7 cellular contexts compared by ENCODE assay signal in the genomic region with DNA sequence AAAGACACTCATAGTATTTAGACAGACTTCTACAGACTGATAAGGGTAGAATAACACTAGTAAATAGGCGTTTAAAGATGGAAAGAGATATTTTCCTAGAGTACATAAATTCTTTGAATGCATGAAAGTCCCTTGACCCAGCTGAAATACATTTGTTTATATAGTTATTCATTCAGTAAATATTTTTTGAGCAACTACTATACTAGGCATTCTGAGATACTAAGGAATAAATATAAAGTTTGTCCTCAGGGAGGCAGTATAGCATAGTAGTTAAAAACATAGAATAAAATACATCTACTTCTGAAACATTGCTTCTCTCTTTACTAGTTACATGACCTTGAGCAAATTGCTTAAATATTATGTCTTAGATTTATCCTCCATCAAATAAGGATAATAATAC. TPM values are rescaled to one million over a fixed set of nuclear protein-coding genes. Genes with fewer than 3 reads are reported as not detected.
DNase-seq lines count a peak whose midpoint lies in the region; TF ChIP-seq lines count a peak whose summit lies in the region.

No MANE protein-coding gene starts in this region.

- H3K36me3 Mint-ChIP-seq in progenitor cell of endocrine pancreas (ENCODE audit: insufficient read depth), result no peaks in the 10 kb centered on the region

- H3K4me3 Mint-ChIP-seq in progenitor cell of endocrine pancreas (ENCODE audit: low read depth), result no peak overlapping the region

- H3K27me3 Mint-ChIP-seq in progenitor cell of endocrine pancreas, result no peaks in the 10 kb centered on the region

- no peaks in the 10 kb centered on the region for H3K4me1 Mint-ChIP-seq in progenitor cell of endocrine pancreas (ENCODE audit: low read depth)

- peak; percentile 9 for DNase-seq in GM13977 (ENCODE audit: low spot score)
- peak; percentile 44 to 59 for DNase-seq in Kasumi-1 (lab: John Stamatoyannopoulos, UW)
- DNase-seq in cerebellar cortex (ENCODE audit: low spot score), result peak; percentile 6
- no peak for DNase-seq in progenitor cell of endocrine pancreas (ENCODE audit: low spot score, unreplicated experiment)
- no peak for DNase-seq in NCI-H187 treated with DMSO at 0.1 percent for 48 hours (lab: John Stamatoyannopoulos, UW)
- no peak for DNase-seq in ecto neural progenitor cell (ENCODE audit: low spot score)
- DNase-seq in cerebellum (ENCODE audit: low spot score), result no peak

- TF ChIP-seq CTCF in GM13977 (IDR thresholded peaks at IDR 0.05; ENCODE audit: extremely low read depth, insufficient read depth, missing control alignments) (peak; percentile 24), progenitor cell of endocrine pancreas (IDR thresholded peaks at IDR 0.05; ENCODE audit: unreplicated experiment) (peak; percentile 42)

- no peak overlapping the region for H3K27ac Mint-ChIP-seq in progenitor cell of endocrine pancreas

- H3K9me3 Mint-ChIP-seq in progenitor cell of endocrine pancreas (ENCODE audit: low read depth), result peaks cover 16% of the 10 kb centered on the region

- in situ Hi-C loops in GM13977 (cut with MboI; ENCODE audit: low pct_unique_long_range_greater_than_20kb, low sequenced_read_pairs, unreplicated experiment), result no loop called here

RNA-seq across cellular contexts. Expression of a gene that starts 27.4 kb away (rescaled TPM):
- 7.9 and 10.0 TPM in 2 replicates for total RNA-seq in progenitor cell of endocrine pancreas
- total RNA-seq in cerebellum, result 2.4 TPM

RNA-seq across cellular contexts. Expression of a gene that starts 27.6 kb away (rescaled TPM):
- total RNA-seq in progenitor cell of endocrine pancreas, result 93.1 and 105 TPM in 2 replicates
- 64.1 TPM for total RNA-seq in cerebellum

Comparison
In these comparisons a context has a peak if more than half of its experiments do, and no peak if none do; other contexts are left out.
1. DNase-seq: peak in GM13977 (single experiment), Kasumi-1 (2 of 2) and cerebellar cortex (single experiment); none in progenitor cell of endocrine pancreas (single experiment), NCI-H187 treated with DMSO at 0.1 percent for 48 hours (single experiment), ecto neural progenitor cell (single experiment) and cerebellum (single experiment).